In the genomic region with DNA sequence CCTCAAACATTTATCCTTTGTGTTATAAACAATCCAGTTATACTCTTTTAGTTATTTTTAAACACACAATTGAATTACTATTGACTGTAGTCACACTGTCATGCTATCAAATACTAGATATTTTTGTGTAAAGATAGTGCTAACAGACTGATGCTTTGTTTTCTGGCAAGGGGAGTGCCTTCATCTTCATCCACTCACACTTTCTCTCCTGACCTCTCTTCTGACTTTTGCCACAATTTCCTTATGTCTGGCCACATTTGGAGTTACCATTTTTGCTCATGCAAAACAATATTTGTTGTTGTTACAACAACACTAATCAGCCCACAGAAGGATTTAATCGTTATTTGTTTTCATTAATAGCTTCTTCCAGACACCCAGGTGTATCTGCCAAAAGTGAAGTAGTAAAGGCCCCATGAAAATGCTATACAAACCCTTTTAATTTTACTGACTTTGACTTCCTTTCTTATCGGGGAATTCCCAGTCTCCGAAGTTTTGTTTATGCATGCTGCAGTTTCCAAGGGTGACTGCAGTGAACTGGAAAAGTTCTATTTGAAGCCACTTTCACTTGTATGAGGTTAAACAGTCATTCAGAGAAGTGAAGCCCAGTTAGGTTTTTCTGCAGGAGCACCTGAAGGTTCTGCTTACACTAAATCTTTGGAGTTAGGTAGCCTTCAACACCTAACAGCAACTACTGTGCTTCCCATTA, we compare ENCODE assay signal across 10 cellular contexts.
DNase-seq lines count a peak whose midpoint lies in the region; ATAC-seq and TF ChIP-seq lines count a peak whose summit lies in the region.
"Had no signal": no experiment of that assay in that cellular context is flagged by ENCODE, and none has a peak within 500 bp of the region (broad histone marks: within the 10 kb centered on the region; RNA-seq: fewer than 3 reads in every experiment).

No MANE protein-coding gene starts in this region.

- H3K4me3 Mint-ChIP-seq in CD4-positive, alpha-beta T cell, result no peak overlapping the region

- H3K4ac ChIP-seq in mesendoderm (ENCODE audit: low read depth, low read length), result no peak overlapping the region

- no peak overlapping the region for H2AK5ac ChIP-seq in mesendoderm (ENCODE audit: low read length)

- H3K27ac ChIP-seq in CD4-positive, alpha-beta T cell (ENCODE audit: low read depth, low read length), result no peak overlapping the region
- no peak overlapping the region for H3K27ac ChIP-seq in mesendoderm (ENCODE audit: low read depth, low read length)
- H3K27ac ChIP-seq: thoracic aorta had no signal

- intact Hi-C loops in CD4-positive, alpha-beta T cell (cut with DNase I, micrococcal nuclease), result no loop called here

- no peak overlapping the region for H3K23ac ChIP-seq in mesendoderm (ENCODE audit: low read length)

- no peaks in the 10 kb centered on the region for H3K4me1 ChIP-seq in mesendoderm (ENCODE audit: control insufficient read depth, low read depth, low read length)

- CTCF ChIA-PET in CD4-positive, alpha-beta T cell (lab: Charles Lee), result no interaction called here

- DNase-seq in COLO668 (lab: John Stamatoyannopoulos, UW; ENCODE audit: unreplicated experiment) (peak; percentile 41), GM20000 (ENCODE audit: low spot score) (peak; percentile 61), fibroblast of the conjunctiva (ENCODE audit: low read depth) (peak; percentile 10), KG1 (lab: John Stamatoyannopoulos, UW) (no peak), mesendoderm (no peak)
- no peak for DNase-seq in activated CD4-positive, alpha-beta T cell treated with anti-CD3 and anti-CD28 coated beads, Interleukin-2, amount 50 U/mL, for 4 hours
- DNase-seq in CD4-positive, alpha-beta T cell, result no peak
- DNase-seq: Caco-2 had no signal

- H3K36me3 ChIP-seq in mesendoderm (ENCODE audit: control insufficient read depth, insufficient read depth, low read length), result no peaks in the 10 kb centered on the region
- H3K36me3 ChIP-seq: thoracic aorta had no signal

- POLR2A ChIA-PET in CD4-positive, alpha-beta T cell (lab: Charles Lee), result no interaction called here

- no peak overlapping the region for H3K18ac ChIP-seq in mesendoderm (ENCODE audit: low read length)

- no peaks in the 10 kb centered on the region for H3K79me2 ChIP-seq in mesendoderm (ENCODE audit: control insufficient read depth, insufficient read depth, low read length)

- H4K5ac ChIP-seq in mesendoderm (ENCODE audit: low read length), result no peak overlapping the region

- no peaks in the 10 kb centered on the region for H3K36me3 Mint-ChIP-seq in CD4-positive, alpha-beta T cell (ENCODE audit: low read depth)

- no peak overlapping the region for H3K56ac ChIP-seq in mesendoderm (ENCODE audit: low read length)

- no peaks in the 10 kb centered on the region for H3K79me1 ChIP-seq in mesendoderm (ENCODE audit: low read length)

- H2BK120ac ChIP-seq in mesendoderm (ENCODE audit: low read depth, low read length), result no peak overlapping the region

- no peaks in the 10 kb centered on the region for H3K9me3 ChIP-seq in CD4-positive, alpha-beta T cell (ENCODE audit: control insufficient read depth, low read length)
- H3K9me3 ChIP-seq: Caco-2, thoracic aorta had no signal

- H3K9me3 Mint-ChIP-seq in CD4-positive, alpha-beta T cell, result peaks cover 3% of the 10 kb centered on the region

- WGBS in mesendoderm (ENCODE audit: extremely low coverage, insufficient coverage, low lambda C conversion rate), result no CpG with 5 or more reads among the region's 3 CpGs

- no peak overlapping the region for H3K4me3 ChIP-seq in mesendoderm (ENCODE audit: low read length)
- H3K4me3 ChIP-seq: thoracic aorta had no signal

- H3K27me3 Mint-ChIP-seq in CD4-positive, alpha-beta T cell, result no peaks in the 10 kb centered on the region

- no peak overlapping the region for H3K4me2 ChIP-seq in mesendoderm (ENCODE audit: low read length)

- no peak overlapping the region for H3K9ac ChIP-seq in mesendoderm (ENCODE audit: low read length)

- H3K27ac Mint-ChIP-seq in CD4-positive, alpha-beta T cell, result no peak overlapping the region

- no peak for TF ChIP-seq CTCF in GM20000 (IDR thresholded peaks at IDR 0.05; ENCODE audit: extremely low read depth, missing control alignments)
- no peak for TF ChIP-seq CTCF in CD4-positive, alpha-beta T cell (IDR thresholded peaks at IDR 0.05)

- no peak overlapping the region for H2BK15ac ChIP-seq in mesendoderm (replicated peaks; ENCODE audit: low read depth)

- no peak overlapping the region for H2BK5ac ChIP-seq in mesendoderm (ENCODE audit: low read length)

- no peaks in the 10 kb centered on the region for H3K27me3 ChIP-seq in CD4-positive, alpha-beta T cell (ENCODE audit: control insufficient read depth, insufficient read depth, low read length)
- no peaks in the 10 kb centered on the region for H3K27me3 ChIP-seq in mesendoderm (ENCODE audit: insufficient read depth, low read length, poor library complexity)

- H3K4me1 Mint-ChIP-seq in CD4-positive, alpha-beta T cell (ENCODE audit: low read depth), result no peaks in the 10 kb centered on the region

- no peak overlapping the region for H4K8ac ChIP-seq in mesendoderm (ENCODE audit: low read depth, low read length)

- ATAC-seq in HG03469 (IDR thresholded peaks at IDR 0.05; ENCODE audit: unreplicated experiment), result peak; percentile 92
- ATAC-seq in CD4-positive, alpha-beta T cell (ENCODE audit: poor library complexity), result no peak

Comparison
In these comparisons a context has a peak if more than half of its experiments do, and no peak if none do; other contexts are left out.
1. DNase-seq: peak in COLO668 (single experiment), GM20000 (single experiment) and fibroblast of the conjunctiva (single experiment); none in activated CD4-positive, alpha-beta T cell treated with anti-CD3 and anti-CD28 coated beads, Interleukin-2, amount 50 U/mL, for 4 hours (0 of 2), KG1 (single experiment), CD4-positive, alpha-beta T cell (0 of 10) and mesendoderm (single experiment).